ENCODE assay signal across 1 cellular context in genomic region chr3:194555175-194556062, GRCh38.
TF ChIP-seq lines count a peak whose summit lies in the region.

No MANE protein-coding gene starts in this region.

TF ChIP-seq in IMR-90, 13 proteins besides CTCF, POLR2A, EP300 and RAD21 (continued from another document):
- TF ChIP-seq ELK1 (IDR thresholded peaks at IDR 0.05; ENCODE audit: borderline replicate concordance, low read depth, low read length): no peak
- TF ChIP-seq USF2 (IDR thresholded peaks at IDR 0.05; ENCODE audit: low read depth, low read length): no peak
- TF ChIP-seq SMC3 (IDR thresholded peaks at IDR 0.05; ENCODE audit: low read depth, low read length): no peak
